16 cellular contexts compared by ENCODE assay signal in the genomic region with DNA sequence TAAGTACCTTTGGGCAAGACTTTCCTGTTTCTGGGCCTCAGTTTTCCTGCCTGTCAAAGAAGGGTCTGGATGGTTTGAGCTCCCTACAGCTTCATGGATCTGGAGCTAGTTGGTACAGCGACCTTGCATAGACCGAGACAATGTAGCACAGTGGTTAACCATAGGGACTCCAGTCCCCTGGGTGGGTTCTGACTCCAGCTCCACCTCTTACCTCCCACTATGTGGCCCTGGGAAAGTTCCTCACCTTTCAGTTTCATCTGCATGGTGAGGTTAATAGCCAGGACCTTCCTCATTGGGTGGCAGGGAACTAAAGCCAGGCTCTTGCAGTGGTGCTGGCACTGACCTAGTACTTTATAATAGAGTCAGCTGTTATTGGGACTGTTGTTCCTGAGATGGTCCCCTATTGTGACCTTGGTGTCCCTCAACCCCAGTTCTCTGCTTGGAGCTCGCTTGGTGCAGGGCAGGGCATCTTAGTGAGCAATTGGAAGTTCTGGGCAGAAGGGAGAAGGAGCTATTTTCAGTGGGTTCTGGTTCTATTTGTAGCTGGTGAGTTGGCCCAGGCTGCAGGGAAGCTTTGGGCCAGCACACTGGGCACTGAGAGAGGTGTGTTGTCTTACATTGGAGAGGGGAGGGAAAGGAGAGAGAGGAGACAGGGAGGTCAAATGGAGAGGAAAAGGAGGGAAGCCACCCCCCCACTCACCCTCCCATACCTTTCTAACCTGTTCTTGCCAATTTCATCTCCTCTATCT. TPM values are rescaled to one million over a fixed set of nuclear protein-coding genes. Genes with fewer than 3 reads are reported as not detected.
A peak's percentile ranks its signal among the peaks of the same experiment; 100 is the strongest.
DNase-seq lines count a peak whose midpoint lies in the region; ATAC-seq, FAIRE-seq and TF ChIP-seq lines count a peak whose summit lies in the region.
"Had no signal": no experiment of that assay in that cellular context is flagged by ENCODE, and none has a peak within 500 bp of the region (broad histone marks: within the 10 kb centered on the region; RNA-seq: fewer than 3 reads in every experiment).

No MANE protein-coding gene starts in this region.

- WGBS in HepG2 (ENCODE audit: low lambda C conversion rate) = 0% methylated on average over 1 of the region's 3 CpGs
- WGBS in right lobe of liver (ENCODE audit: insufficient coverage, low coverage, low lambda C conversion rate, missing lambda C conversion rate) = 100% methylated on average over 1 of the region's 3 CpGs

- H3K4me1 ChIP-seq in HepG2 (ENCODE audit: insufficient read depth, low read length) (peaks cover 26% of the 10 kb centered on the region), right lobe of liver (no peaks in the 10 kb centered on the region), mucosa of descending colon (ENCODE audit: low read depth) (no peaks in the 10 kb centered on the region)
- H3K4me1 ChIP-seq: colonic mucosa had no signal

- H3K4me2 ChIP-seq in HepG2 (ENCODE audit: low read depth, low read length) = peak overlapping the region; percentile 70

- TF ChIP-seq POLR2A in HepG2 (IDR thresholded peaks at IDR 0.05; ENCODE audit: insufficient read depth in 1 of 2, low read depth in 2 of 2, low read length in 2 of 2) (no peak), right lobe of liver (IDR thresholded peaks at IDR 0.05) (no peak)

- no TSS peak for BruUV-seq in HepG2 (replicated peaks; lab: Mats Ljungman, UMichigan)

- no peaks in the 10 kb centered on the region for H3K9me3 ChIP-seq in HepG2 (ENCODE audit: low read length)
- no peaks in the 10 kb centered on the region for H3K9me3 ChIP-seq in right lobe of liver
- no peaks in the 10 kb centered on the region for H3K9me3 ChIP-seq in mucosa of descending colon
- H3K9me3 ChIP-seq: colonic mucosa had no signal

- peak overlapping the region; percentile 19; the same call in 1 of the 2 replicates for H3K9ac ChIP-seq in HepG2 (ENCODE audit: insufficient read depth, low read depth, low read length)

- H3K27ac ChIP-seq in HepG2 (ENCODE audit: extremely low read length, insufficient read depth, low read length) (no peak overlapping the region), right lobe of liver (no peak overlapping the region)
- H3K27ac ChIP-seq: colonic mucosa, VCaP had no signal

- POLR2A ChIA-PET in HepG2 (lab: Yijun Ruan, JAX) = interaction anchor here (3.8 kb wide), 1 partner anchor 10 kb away, joined by 19 read pairs; the partner anchor contains the start of gene MTMR3

- no peak for TF ChIP-seq CTCF in HepG2 (CRISPR knock-in tag; IDR thresholded peaks at IDR 0.05)
- TF ChIP-seq CTCF in right lobe of liver (IDR thresholded peaks at IDR 0.05) = no peak
- no peak for TF ChIP-seq CTCF in mucosa of descending colon (IDR thresholded peaks at IDR 0.05)
- no peak for TF ChIP-seq CTCF in omental fat pad (IDR thresholded peaks at IDR 0.05)

- TF ChIP-seq EP300 in HepG2 (IDR thresholded peaks at IDR 0.05; ENCODE audit: low read depth in 2 of 2, low read length in 2 of 2) (no peak), HepG2 (CRISPR knock-in tag; IDR thresholded peaks at IDR 0.05; ENCODE audit: borderline replicate concordance) (no peak)

- H2AFZ ChIP-seq in HepG2 (ENCODE audit: low read length) = no peak overlapping the region

- H3K36me3 ChIP-seq in HepG2 (replicated peaks in 1 of 2; ENCODE audit: control insufficient read depth in 1 of 2, insufficient read depth in 2 of 2, low read length in 2 of 2) = no peaks in the 10 kb centered on the region
- H3K36me3 ChIP-seq in right lobe of liver = no peaks in the 10 kb centered on the region
- H3K36me3 ChIP-seq in mucosa of descending colon (ENCODE audit: low read depth) = no peaks in the 10 kb centered on the region
- H3K36me3 ChIP-seq: colonic mucosa had no signal

- CTCF ChIA-PET in HepG2 (lab: Yijun Ruan, JAX; ENCODE audit: low intra/inter-chr PET ratio, low total read pairs) = no interaction called here

- H3K79me2 ChIP-seq in HepG2 (ENCODE audit: insufficient read depth, low read length) = no peaks in the 10 kb centered on the region

- H3K27me3 ChIP-seq in HepG2 (ENCODE audit: control insufficient read depth in 1 of 2, insufficient read depth in 2 of 2, low read length in 2 of 2) (peaks cover 0 to 5% of the 10 kb centered on the region in 2 experiments; a peak in 2 of 5 replicates), right lobe of liver (no peaks in the 10 kb centered on the region)
- H3K27me3 ChIP-seq: colonic mucosa had no signal

- no peak for TF ChIP-seq RAD21 in HepG2 (CRISPR knock-in tag; IDR thresholded peaks at IDR 0.05)

- no peak for FAIRE-seq in HepG2 (lab: Jason Lieb, UNC)
- FAIRE-seq: frontal cortex, GM12892, urothelium cell line had no signal

- H3K4me3 ChIP-seq in HepG2 (replicated peaks in 1 of 3; ENCODE audit: insufficient read depth in 1 of 3, low read depth in 2 of 3, low read length in 3 of 3) = peak overlapping the region in 1 of 3 experiments; percentile 48; a peak in 4 of 6 replicates
- H3K4me3 ChIP-seq in right lobe of liver = no peak overlapping the region
- H3K4me3 ChIP-seq in mucosa of descending colon = no peak overlapping the region
- H3K4me3 ChIP-seq: colonic mucosa had no signal

- no peaks in the 10 kb centered on the region for H4K20me1 ChIP-seq in HepG2 (ENCODE audit: insufficient read depth, low read length)

- in situ Hi-C loops in HepG2 (cut with HindIII; ENCODE audit: extremely low pct_ligation_motif_present, low pct_unique_long_range_greater_than_20kb) = no loop called here

- ATAC-seq in HepG2 (peak; percentile 62), right lobe of liver (no peak), mucosa of descending colon (peak; percentile 34), GM19455 (IDR thresholded peaks at IDR 0.05; ENCODE audit: unreplicated experiment) (no peak), omental fat pad (ENCODE audit: low FRiP score) (no peak), GM21360 (IDR thresholded peaks at IDR 0.05; ENCODE audit: unreplicated experiment) (no peak)
- ATAC-seq: Panc1 had no signal

- intact Hi-C loops in HepG2 (cut with micrococcal nuclease; ENCODE audit: unreplicated experiment) = no loop called here
- intact Hi-C loops in right lobe of liver (cut with DNase I) = no loop called here
- intact Hi-C loops in mucosa of descending colon (cut with DNase I, micrococcal nuclease) = no loop called here

- no peak for DNase-seq in HepG2 (ENCODE audit: low spot score)
- no peak for DNase-seq in right lobe of liver
- peak; percentile 64 for DNase-seq in cerebellum (ENCODE audit: low spot score)
- DNase-seq in mucosa of descending colon = no peak
- no peak for DNase-seq in omental fat pad (ENCODE audit: low spot score)
- DNase-seq in NCI-H1694 (lab: John Stamatoyannopoulos, UW) = no peak
- DNase-seq: ACHN; CD8-positive, alpha-beta memory T cell; colonic mucosa had no signal

RNA-seq across cellular contexts. Expression of gene MTMR3, which starts 10.7 kb away (rescaled TPM):
- total RNA-seq in HepG2 (2016; rRNA removed; fragmentation: Illumina TruSeq; extraction: Trizol) = 12.6 and 15.8 TPM in 2 replicates
- total RNA-seq in HepG2 (2016; cell fraction: cytosol; rRNA removed; fragmentation: Illumina TruSeq; extraction: Trizol; ENCODE audit: low read depth) = 8.7 and 10.0 TPM in 2 replicates
- total RNA-seq in HepG2 (2016; cell fraction: insoluble cytoplasmic fraction; rRNA removed; fragmentation: Illumina TruSeq; extraction: Trizol) = 13.0 and 14.8 TPM in 2 replicates
- 5.7 and 6.5 TPM in 2 replicates for total RNA-seq in HepG2 (2016; cell fraction: membrane; rRNA removed; fragmentation: Illumina TruSeq; extraction: Trizol)
- total RNA-seq in HepG2 (2016; cell fraction: nucleus; rRNA removed; fragmentation: Illumina TruSeq; extraction: Trizol) = 13.8 and 18.4 TPM in 2 replicates
- 24.8 and 29.8 TPM in 2 replicates for polyA plus RNA-seq in HepG2 (2011; rRNA removed)
- 11.2 and 11.6 TPM in 2 replicates for polyA plus RNA-seq in HepG2 (2011; cell fraction: cytosol; rRNA removed)
- polyA plus RNA-seq in HepG2 (2011; cell fraction: nucleus; rRNA removed) = 118 TPM in 2 replicates
- polyA plus RNA-seq in HepG2 (2012) = 13.5 and 15.0 TPM in 2 replicates
- polyA plus RNA-seq in HepG2 (2016; cell fraction: cytosol; fragmentation: Illumina TruSeq; extraction: Trizol; ENCODE audit: low read depth) = 0.43 and 0.50 TPM in 2 replicates
- polyA plus RNA-seq in HepG2 (2016; cell fraction: insoluble cytoplasmic fraction; fragmentation: Illumina TruSeq; extraction: Trizol; ENCODE audit: low read depth) = 7.1 and 8.6 TPM in 2 replicates
- polyA plus RNA-seq in HepG2 (2016; cell fraction: membrane; fragmentation: Illumina TruSeq; extraction: Trizol; ENCODE audit: low read depth) = 1.5 and 1.7 TPM in 2 replicates
- polyA plus RNA-seq in HepG2 (2016; cell fraction: nucleus; fragmentation: Illumina TruSeq; extraction: Trizol; ENCODE audit: insufficient read depth, low read depth) = 22.3 and 26.9 TPM in 2 replicates
- polyA minus RNA-seq in HepG2 (2011; rRNA and poly(A)+ RNA removed; ENCODE audit: low replicate concordance) = 28.7 and 66.5 TPM in 2 replicates
- 8.6 and 12.1 TPM in 2 replicates for polyA minus RNA-seq in HepG2 (2011; cell fraction: cytosol; rRNA and poly(A)+ RNA removed)
- 38.9 and 42.6 TPM in 2 replicates for polyA minus RNA-seq in HepG2 (2011; cell fraction: nucleus; rRNA and poly(A)+ RNA removed)
- 10 to 100 TPM; 14.5 to 19.2 (median 18.2) TPM for total RNA-seq in right lobe of liver
- 82.6 TPM for total RNA-seq in cerebellum
- total RNA-seq in mucosa of descending colon = 10 to 100 TPM; 47.7 to 59.8 (median 54.4) TPM
- 10 to 100 TPM; 41.3 to 88.9 (median 53.2) TPM for total RNA-seq in omental fat pad

RNA-seq across cellular contexts. Expression of gene ASCC2, which starts 34.2 kb away (rescaled TPM):
- total RNA-seq in HepG2 (2016; rRNA removed; fragmentation: Illumina TruSeq; extraction: Trizol) (24.3 and 26.3 TPM in 2 replicates), right lobe of liver (10 to 100 TPM; 41.2 to 56.1 (median 47.4) TPM), cerebellum (35.4 TPM), mucosa of descending colon (10 to 100 TPM; 61.3 to 81.0 (median 63.5) TPM), omental fat pad (10 to 100 TPM; 35.4 to 65.2 (median 51.8) TPM)
- total RNA-seq in HepG2 (2016; cell fraction: cytosol; rRNA removed; fragmentation: Illumina TruSeq; extraction: Trizol; ENCODE audit: low read depth) = 17.6 and 18.6 TPM in 2 replicates
- total RNA-seq in HepG2 (2016; cell fraction: insoluble cytoplasmic fraction; rRNA removed; fragmentation: Illumina TruSeq; extraction: Trizol) = 22.7 and 27.6 TPM in 2 replicates
- total RNA-seq in HepG2 (2016; cell fraction: membrane; rRNA removed; fragmentation: Illumina TruSeq; extraction: Trizol) = 25.1 and 25.9 TPM in 2 replicates
- total RNA-seq in HepG2 (2016; cell fraction: nucleus; rRNA removed; fragmentation: Illumina TruSeq; extraction: Trizol) = 25.8 and 29.0 TPM in 2 replicates
- polyA plus RNA-seq in HepG2 (2011; rRNA removed) = 26.2 and 29.9 TPM in 2 replicates
- polyA plus RNA-seq in HepG2 (2011; cell fraction: cytosol; rRNA removed) = 17.5 and 19.1 TPM in 2 replicates
- 43.6 and 44.8 TPM in 2 replicates for polyA plus RNA-seq in HepG2 (2011; cell fraction: nucleus; rRNA removed)
- polyA plus RNA-seq in HepG2 (2012) = 21.1 and 26.8 TPM in 2 replicates
- polyA plus RNA-seq in HepG2 (2016; cell fraction: cytosol; fragmentation: Illumina TruSeq; extraction: Trizol; ENCODE audit: low read depth) = 18.0 and 18.4 TPM in 2 replicates
- polyA plus RNA-seq in HepG2 (2016; cell fraction: insoluble cytoplasmic fraction; fragmentation: Illumina TruSeq; extraction: Trizol; ENCODE audit: low read depth) = 35.0 and 42.8 TPM in 2 replicates
- 25.5 and 26.7 TPM in 2 replicates for polyA plus RNA-seq in HepG2 (2016; cell fraction: membrane; fragmentation: Illumina TruSeq; extraction: Trizol; ENCODE audit: low read depth)
- 59.5 and 59.7 TPM in 2 replicates for polyA plus RNA-seq in HepG2 (2016; cell fraction: nucleus; fragmentation: Illumina TruSeq; extraction: Trizol; ENCODE audit: insufficient read depth, low read depth)
- 45.5 and 76.2 TPM in 2 replicates for polyA minus RNA-seq in HepG2 (2011; rRNA and poly(A)+ RNA removed; ENCODE audit: low replicate concordance)
- 17.1 and 17.2 TPM in 2 replicates for polyA minus RNA-seq in HepG2 (2011; cell fraction: cytosol; rRNA and poly(A)+ RNA removed)
- polyA minus RNA-seq in HepG2 (2011; cell fraction: nucleus; rRNA and poly(A)+ RNA removed) = 38.6 and 40.3 TPM in 2 replicates

Comparison
In these comparisons a context has a peak if more than half of its experiments do, and no peak if none do; other contexts are left out.
1. ATAC-seq: peak in HepG2 (single experiment) and mucosa of descending colon (single experiment); none in right lobe of liver (0 of 4), GM19455 (single experiment), omental fat pad (single experiment) and GM21360 (single experiment).